In genomic region chr3:122512284-122512683, GRCh38 we compare ENCODE assay signal across 1 cellular context.
TF ChIP-seq lines count a peak whose summit lies in the region.

No MANE protein-coding gene starts in this region.

TF ChIP-seq in HepG2, 621 proteins besides CTCF, POLR2A, EP300 and RAD21:
- TF ChIP-seq RBM22 (optimal IDR thresholded peaks at IDR 0.05; ENCODE audit: low read length) (no peak), DDIT3 (CRISPR knock-in tag; IDR thresholded peaks at IDR 0.05) (no peak), ZNF557 (CRISPR knock-in tag; IDR thresholded peaks at IDR 0.05) (no peak), POLR2AphosphoS2 (IDR thresholded peaks at IDR 0.05; ENCODE audit: low read depth, low read length) (no peak), ADNP (CRISPR knock-in tag; IDR thresholded peaks at IDR 0.05) (no peak), ATF4 (CRISPR knock-in tag; IDR thresholded peaks at IDR 0.05) (no peak), PRMT3 (CRISPR knock-in tag; IDR thresholded peaks at IDR 0.05; ENCODE audit: borderline replicate concordance, low read depth) (no peak), ZNF503 (CRISPR knock-in tag; IDR thresholded peaks at IDR 0.05) (no peak), ZNF274 (CRISPR knock-in tag; IDR thresholded peaks at IDR 0.05) (no peak), NFE2 (CRISPR knock-in tag; IDR thresholded peaks at IDR 0.05) (no peak), ZNF589 (CRISPR knock-in tag; conservative IDR thresholded peaks at IDR 0.05) (no peak), KMT2A (CRISPR knock-in tag; IDR thresholded peaks at IDR 0.05) (no peak)
TF ChIP-seq in HepG2: peak in this region for 0.
